1 cellular context compared by ENCODE assay signal in the genomic region with DNA sequence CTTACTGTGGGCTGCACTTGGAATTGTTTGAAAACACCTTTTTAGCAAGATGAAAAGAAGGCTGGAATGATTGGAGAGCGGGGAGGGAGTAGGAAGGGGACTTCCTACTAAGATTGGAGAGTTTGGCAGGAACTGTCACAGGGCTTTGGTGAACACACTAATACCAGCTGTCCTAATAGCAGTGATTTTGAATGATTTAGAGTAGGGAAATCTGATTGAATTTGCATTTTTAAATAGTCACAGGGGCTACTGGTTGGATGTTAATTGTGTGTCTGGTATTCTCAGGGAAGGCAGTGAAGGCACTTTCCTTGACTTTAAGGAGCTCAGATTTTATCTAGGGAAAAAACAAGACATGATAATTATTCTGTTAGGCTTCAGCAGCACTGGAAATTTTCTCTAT.
TF ChIP-seq lines count a peak whose summit lies in the region.

No MANE protein-coding gene starts in this region.

TF ChIP-seq in GM12878, 131 proteins besides CTCF, POLR2A, EP300 and RAD21:
- TF ChIP-seq, protein P1, sequence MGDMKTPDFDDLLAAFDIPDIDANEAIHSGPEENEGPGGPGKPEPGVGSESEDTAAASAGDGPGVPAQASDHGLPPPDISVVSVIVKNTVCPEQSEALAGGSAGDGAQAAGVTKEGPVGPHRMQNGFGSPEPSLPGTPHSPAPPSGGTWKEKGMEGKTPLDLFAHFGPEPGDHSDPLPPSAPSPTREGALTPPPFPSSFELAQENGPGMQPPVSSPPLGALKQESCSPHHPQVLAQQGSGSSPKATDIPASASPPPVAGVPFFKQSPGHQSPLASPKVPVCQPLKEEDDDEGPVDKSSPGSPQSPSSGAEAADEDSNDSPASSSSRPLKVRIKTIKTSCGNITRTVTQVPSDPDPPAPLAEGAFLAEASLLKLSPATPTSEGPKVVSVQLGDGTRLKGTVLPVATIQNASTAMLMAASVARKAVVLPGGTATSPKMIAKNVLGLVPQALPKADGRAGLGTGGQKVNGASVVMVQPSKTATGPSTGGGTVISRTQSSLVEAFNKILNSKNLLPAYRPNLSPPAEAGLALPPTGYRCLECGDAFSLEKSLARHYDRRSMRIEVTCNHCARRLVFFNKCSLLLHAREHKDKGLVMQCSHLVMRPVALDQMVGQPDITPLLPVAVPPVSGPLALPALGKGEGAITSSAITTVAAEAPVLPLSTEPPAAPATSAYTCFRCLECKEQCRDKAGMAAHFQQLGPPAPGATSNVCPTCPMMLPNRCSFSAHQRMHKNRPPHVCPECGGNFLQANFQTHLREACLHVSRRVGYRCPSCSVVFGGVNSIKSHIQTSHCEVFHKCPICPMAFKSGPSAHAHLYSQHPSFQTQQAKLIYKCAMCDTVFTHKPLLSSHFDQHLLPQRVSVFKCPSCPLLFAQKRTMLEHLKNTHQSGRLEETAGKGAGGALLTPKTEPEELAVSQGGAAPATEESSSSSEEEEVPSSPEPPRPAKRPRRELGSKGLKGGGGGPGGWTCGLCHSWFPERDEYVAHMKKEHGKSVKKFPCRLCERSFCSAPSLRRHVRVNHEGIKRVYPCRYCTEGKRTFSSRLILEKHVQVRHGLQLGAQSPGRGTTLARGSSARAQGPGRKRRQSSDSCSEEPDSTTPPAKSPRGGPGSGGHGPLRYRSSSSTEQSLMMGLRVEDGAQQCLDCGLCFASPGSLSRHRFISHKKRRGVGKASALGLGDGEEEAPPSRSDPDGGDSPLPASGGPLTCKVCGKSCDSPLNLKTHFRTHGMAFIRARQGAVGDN (IDR thresholded peaks at IDR 0.05): no peak
- TF ChIP-seq ZNF622 (IDR thresholded peaks at IDR 0.05) (no peak), CHD1 (IDR thresholded peaks at IDR 0.05; ENCODE audit: low read depth, low read length) (no peak), EGR1 (IDR thresholded peaks at IDR 0.05; ENCODE audit: borderline replicate concordance in 1 of 2, low read depth in 2 of 2, low read length in 2 of 2) (no peak)
